In the genomic region with DNA sequence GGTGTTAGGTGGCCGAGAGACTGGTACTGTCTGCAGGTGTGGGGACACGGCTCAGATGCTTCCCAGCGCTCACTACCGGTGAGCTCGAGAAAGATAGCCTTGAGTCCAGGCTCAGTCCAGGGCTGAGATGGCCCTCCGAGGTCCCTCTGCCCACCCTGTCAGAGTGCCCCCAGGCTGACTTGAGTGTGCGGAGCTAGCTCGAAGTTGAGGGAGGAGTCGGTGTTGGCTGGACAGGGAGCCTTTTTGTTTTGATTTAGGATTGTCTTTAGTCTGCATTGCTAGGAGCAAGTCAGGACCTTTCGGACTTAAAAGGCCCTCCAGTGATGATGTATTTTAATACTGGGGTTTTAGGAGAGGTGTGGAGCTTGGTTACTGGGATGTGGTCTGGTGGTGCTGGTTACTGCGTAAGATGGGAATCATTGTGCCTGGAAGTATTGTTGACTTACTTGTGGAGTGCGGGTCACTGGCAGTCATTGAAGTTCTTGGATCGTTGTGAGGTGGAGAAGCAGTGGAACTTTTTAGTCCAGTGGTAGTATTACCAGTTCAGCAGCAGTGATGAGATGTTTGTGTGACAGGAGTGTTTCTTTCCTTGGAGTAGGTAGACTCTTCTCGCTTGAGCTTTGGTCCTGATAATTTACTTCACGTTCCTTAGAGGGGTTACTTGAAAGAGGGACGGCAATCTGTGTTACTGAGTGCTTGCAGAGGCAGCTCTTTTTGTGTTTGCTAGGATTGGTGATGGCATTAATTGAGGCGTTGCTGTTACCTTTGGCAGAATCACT, we compare ENCODE assay signal across 1 cellular context.
TF ChIP-seq lines count a peak whose summit lies in the region.

No MANE protein-coding gene starts in this region.

TF ChIP-seq in HCT116, 20 proteins besides CTCF, POLR2A, EP300 and RAD21 (continued from another document):
- TF ChIP-seq, protein P1, sequence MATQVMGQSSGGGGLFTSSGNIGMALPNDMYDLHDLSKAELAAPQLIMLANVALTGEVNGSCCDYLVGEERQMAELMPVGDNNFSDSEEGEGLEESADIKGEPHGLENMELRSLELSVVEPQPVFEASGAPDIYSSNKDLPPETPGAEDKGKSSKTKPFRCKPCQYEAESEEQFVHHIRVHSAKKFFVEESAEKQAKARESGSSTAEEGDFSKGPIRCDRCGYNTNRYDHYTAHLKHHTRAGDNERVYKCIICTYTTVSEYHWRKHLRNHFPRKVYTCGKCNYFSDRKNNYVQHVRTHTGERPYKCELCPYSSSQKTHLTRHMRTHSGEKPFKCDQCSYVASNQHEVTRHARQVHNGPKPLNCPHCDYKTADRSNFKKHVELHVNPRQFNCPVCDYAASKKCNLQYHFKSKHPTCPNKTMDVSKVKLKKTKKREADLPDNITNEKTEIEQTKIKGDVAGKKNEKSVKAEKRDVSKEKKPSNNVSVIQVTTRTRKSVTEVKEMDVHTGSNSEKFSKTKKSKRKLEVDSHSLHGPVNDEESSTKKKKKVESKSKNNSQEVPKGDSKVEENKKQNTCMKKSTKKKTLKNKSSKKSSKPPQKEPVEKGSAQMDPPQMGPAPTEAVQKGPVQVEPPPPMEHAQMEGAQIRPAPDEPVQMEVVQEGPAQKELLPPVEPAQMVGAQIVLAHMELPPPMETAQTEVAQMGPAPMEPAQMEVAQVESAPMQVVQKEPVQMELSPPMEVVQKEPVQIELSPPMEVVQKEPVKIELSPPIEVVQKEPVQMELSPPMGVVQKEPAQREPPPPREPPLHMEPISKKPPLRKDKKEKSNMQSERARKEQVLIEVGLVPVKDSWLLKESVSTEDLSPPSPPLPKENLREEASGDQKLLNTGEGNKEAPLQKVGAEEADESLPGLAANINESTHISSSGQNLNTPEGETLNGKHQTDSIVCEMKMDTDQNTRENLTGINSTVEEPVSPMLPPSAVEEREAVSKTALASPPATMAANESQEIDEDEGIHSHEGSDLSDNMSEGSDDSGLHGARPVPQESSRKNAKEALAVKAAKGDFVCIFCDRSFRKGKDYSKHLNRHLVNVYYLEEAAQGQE (IDR thresholded peaks at IDR 0.05; ENCODE audit: low read depth) = no peak
- TF ChIP-seq ZFX (IDR thresholded peaks at IDR 0.05) (no peak), SRF (IDR thresholded peaks at IDR 0.05; ENCODE audit: low read depth) (no peak), ELF1 (IDR thresholded peaks at IDR 0.05; ENCODE audit: borderline replicate concordance, low read depth) (no peak)
